26 cellular contexts compared by ENCODE assay signal in genomic region chr9:113425072-113425471, GRCh38. TPM values are rescaled to one million over a fixed set of nuclear protein-coding genes. Genes with fewer than 3 reads are reported as not detected.
"Had no signal": no experiment of that assay in that cellular context is flagged by ENCODE, and none has a peak within 500 bp of the region (broad histone marks: within the 10 kb centered on the region; RNA-seq: fewer than 3 reads in every experiment).

No MANE protein-coding gene starts in this region.

- H3K36me3 ChIP-seq: esophagus muscularis mucosa, lower lobe of right lung, sigmoid colon, thyroid gland, upper lobe of right lung, WERI-Rb-1 had no signal

- H3K36me3 Mint-ChIP-seq: activated naive CD4-positive, alpha-beta T cell treated with anti-CD3 and anti-CD28 coated beads, Interleukin-2, amount 50 U/mL, for 72 hours; brain; mesothelial cell of epicardium; naive thymus-derived CD8-positive, alpha-beta T cell had no signal

- H3K4me3 Mint-ChIP-seq: activated T-helper 17 cell treated with anti-CD3 and anti-CD28 coated beads, Interleukin-2, amount 50 U/mL, for 72 hours; brain; mesothelial cell of epicardium; naive thymus-derived CD8-positive, alpha-beta T cell had no signal

- H3K27ac ChIP-seq: esophagus muscularis mucosa, lower lobe of right lung, sigmoid colon, thyroid gland, upper lobe of right lung, WERI-Rb-1 had no signal

- FAIRE-seq: frontal cortex, kidney had no signal

- DNase-seq: activated T-cell treated with anti-CD3 and anti-CD28 coated beads, Interleukin-2, amount 50 U/mL, for 1 hour; aorta; effector CD4-positive, alpha-beta T cell; head of caudate nucleus; hypothalamus; kidney; lower lobe of right lung; naive thymus-derived CD8-positive, alpha-beta T cell; retina; sigmoid colon; stimulated activated CD4-positive, alpha-beta T cell treated with anti-CD3 and anti-CD28 coated beads, Interleukin-15, amount 100 ng/mL, for 24 hours; stimulated activated CD4-positive, alpha-beta T cell treated with anti-CD3 and anti-CD28 coated beads, Interleukin-2, amount 100 ng/mL, for 48 hours; stimulated activated naive CD4-positive, alpha-beta T cell treated with Interleukin-2 at 50 U/mL for 16 hours; substantia nigra; thyroid gland; upper lobe of right lung; WERI-Rb-1 had no signal

- H3K4me2 ChIP-seq: smooth muscle cell had no signal

- H3K27ac Mint-ChIP-seq: activated naive CD4-positive, alpha-beta T cell treated with anti-CD3 and anti-CD28 coated beads, Interleukin-2, amount 50 U/mL, for 72 hours; activated T-helper 17 cell treated with anti-CD3 and anti-CD28 coated beads, Interleukin-2, amount 50 U/mL, for 72 hours; mesothelial cell of epicardium; naive thymus-derived CD8-positive, alpha-beta T cell; progenitor cell of endocrine pancreas had no signal

- H3K4me1 Mint-ChIP-seq: activated T-helper 17 cell treated with anti-CD3 and anti-CD28 coated beads, Interleukin-2, amount 50 U/mL, for 72 hours; brain; naive thymus-derived CD8-positive, alpha-beta T cell had no signal

- H3K9me3 ChIP-seq: esophagus muscularis mucosa, lower lobe of right lung, sigmoid colon, thyroid gland, upper lobe of right lung had no signal

- H3K27me3 ChIP-seq: esophagus muscularis mucosa, sigmoid colon, thyroid gland, upper lobe of right lung had no signal

- H3K4me1 ChIP-seq: esophagus muscularis mucosa, lower lobe of right lung, sigmoid colon, thyroid gland, upper lobe of right lung had no signal

- H3K4me3 ChIP-seq: esophagus muscularis mucosa, lower lobe of right lung, sigmoid colon, smooth muscle cell, thyroid gland, upper lobe of right lung had no signal

- ATAC-seq: activated naive CD4-positive, alpha-beta T cell treated with anti-CD3 and anti-CD28 coated beads, Interleukin-2, amount 50 U/mL, for 72 hours; activated T-helper 17 cell treated with anti-CD3 and anti-CD28 coated beads, Interleukin-2, amount 50 U/mL, for 72 hours; left lobe of liver; lower lobe of right lung; naive thymus-derived CD8-positive, alpha-beta T cell; upper lobe of right lung had no signal

RNA-seq across cellular contexts. Expression of gene C9orf43, which starts 14.5 kb away (rescaled TPM):
- total RNA-seq: upper lobe of right lung had no signal
- polyA plus RNA-seq: aorta, smooth muscle cell had no signal
